In the genomic region with DNA sequence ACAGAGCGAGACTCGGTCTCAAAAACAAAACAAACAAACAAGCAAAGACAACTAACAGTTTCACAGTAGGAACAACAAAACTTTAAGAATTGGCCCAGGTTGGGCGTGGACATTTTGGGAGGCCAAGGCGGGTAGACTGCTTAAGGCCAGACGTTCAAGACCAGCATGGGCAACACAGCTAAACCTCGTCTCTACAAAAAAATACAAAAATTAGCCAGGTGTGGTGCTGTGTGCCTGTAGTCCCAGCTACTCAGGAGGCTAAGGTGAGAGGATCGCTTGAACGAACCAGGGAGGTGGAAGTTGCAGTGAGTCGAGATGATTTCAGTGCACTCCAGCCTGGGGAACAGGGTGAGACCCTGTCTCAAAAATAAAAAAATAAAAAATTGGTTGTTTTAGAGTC, we compare ENCODE assay signal across 17 cellular contexts. TPM values are rescaled to one million over a fixed set of nuclear protein-coding genes. Genes with fewer than 3 reads are reported as not detected.
A peak's percentile ranks its signal among the peaks of the same experiment; 100 is the strongest.
DNase-seq lines count a peak whose midpoint lies in the region; ATAC-seq, FAIRE-seq and TF ChIP-seq lines count a peak whose summit lies in the region.
"Had no signal": no experiment of that assay in that cellular context is flagged by ENCODE, and none has a peak within 500 bp of the region (broad histone marks: within the 10 kb centered on the region; RNA-seq: fewer than 3 reads in every experiment).

No MANE protein-coding gene starts in this region.

- TF ChIP-seq EP300 in K562 (IDR thresholded peaks at IDR 0.05; ENCODE audit: low read length), result no peak
- TF ChIP-seq EP300 in SK-N-SH (IDR thresholded peaks at IDR 0.05; ENCODE audit: borderline replicate concordance in 1 of 2, low read depth in 1 of 2, low read length in 1 of 2), result no peak

- H3K27ac ChIP-seq in CD4-positive, CD25-positive, alpha-beta regulatory T cell (ENCODE audit: insufficient read depth, low read length, poor library complexity, severe bottlenecking), result peak overlapping the region; percentile 3
- H3K27ac ChIP-seq in HCT116 (ENCODE audit: low read depth, low read length) (no peak overlapping the region), K562 (ENCODE audit: extremely low read depth, low read depth, low read length) (no peak overlapping the region), neuronal stem cell (replicated peaks; ENCODE audit: low read length) (no peak overlapping the region), SK-N-SH (ENCODE audit: low read depth in 2 of 2, low read length in 1 of 2) (no peak overlapping the region)
- H3K27ac ChIP-seq: uterus had no signal

- H4K91ac ChIP-seq in neuronal stem cell (ENCODE audit: low read depth, low read length, poor library complexity), result no peak overlapping the region

- no peak overlapping the region for H2BK5ac ChIP-seq in neuronal stem cell (ENCODE audit: low read length)

- H3K36me3 Mint-ChIP-seq in CD4-positive, CD25-positive, alpha-beta regulatory T cell, result peaks cover 24% of the 10 kb centered on the region
- no peaks in the 10 kb centered on the region for H3K36me3 Mint-ChIP-seq in mesothelial cell of epicardium

- peaks cover 79% of the 10 kb centered on the region for H3K79me2 ChIP-seq in HCT116 (ENCODE audit: insufficient read depth, low read length)
- peaks cover 39% of the 10 kb centered on the region for H3K79me2 ChIP-seq in K562 (ENCODE audit: control insufficient read depth, insufficient read depth, low read length)
- peaks cover 76% of the 10 kb centered on the region for H3K79me2 ChIP-seq in SK-N-SH (ENCODE audit: insufficient read depth)

- in situ Hi-C loops in K562 (cut with MboI), result no loop called here

- RAD21 ChIA-PET in HCT116 (lab: Charles Lee; ENCODE audit: low non-redundant PET in 1 of 2, low total read pairs in 2 of 2, uncharacterized antibody in 2 of 2, unreplicated experiment in 2 of 2), result no interaction called here

- H3K9me2 ChIP-seq in HCT116 (ENCODE audit: insufficient read depth), result no peaks in the 10 kb centered on the region
- no peaks in the 10 kb centered on the region for H3K9me2 ChIP-seq in SK-N-SH

- no peak overlapping the region for H2AK5ac ChIP-seq in neuronal stem cell (ENCODE audit: low read depth, low read length)

- BruUV-seq in HCT116 (replicated peaks; lab: Mats Ljungman, UMichigan) (no TSS peak), K562 (replicated peaks; lab: Mats Ljungman, UMichigan) (no TSS peak)

- H3K27me3 ChIP-seq in CD4-positive, CD25-positive, alpha-beta regulatory T cell (ENCODE audit: control insufficient read depth, insufficient read depth, low read length), result no peaks in the 10 kb centered on the region
- H3K27me3 ChIP-seq in HCT116 (ENCODE audit: insufficient read depth, low read length) (no peaks in the 10 kb centered on the region), K562 (ENCODE audit: control insufficient read depth in 2 of 2, insufficient read depth in 2 of 2, low read length in 2 of 2) (no peaks in the 10 kb centered on the region), neuronal stem cell (ENCODE audit: control insufficient read depth in 3 of 3, insufficient read depth in 3 of 3, low read depth in 1 of 3, low read length in 3 of 3) (no peaks in the 10 kb centered on the region), SK-N-SH (ENCODE audit: insufficient read depth) (no peaks in the 10 kb centered on the region)
- H3K27me3 ChIP-seq: uterus had no signal

- H2BK15ac ChIP-seq in neuronal stem cell (ENCODE audit: low read length), result no peak overlapping the region

- FAIRE-seq in K562 (lab: Jason Lieb, UNC), result no peak

- H2BK12ac ChIP-seq in neuronal stem cell (ENCODE audit: low read length), result no peak overlapping the region

- TF ChIP-seq RAD21 in HCT116 (IDR thresholded peaks at IDR 0.05; ENCODE audit: low read depth) (no peak), K562 (CRISPR knock-in tag; conservative IDR thresholded peaks at IDR 0.05 in 1 of 2, IDR thresholded peaks at IDR 0.05 in 1 of 2) (no peak), SK-N-SH (IDR thresholded peaks at IDR 0.05; ENCODE audit: low read length) (no peak)

- no peak overlapping the region for H3K4me3 Mint-ChIP-seq in CD4-positive, CD25-positive, alpha-beta regulatory T cell
- no peak overlapping the region for H3K4me3 Mint-ChIP-seq in mesothelial cell of epicardium
- H3K4me3 Mint-ChIP-seq: activated CD4-positive, alpha-beta T cell treated with anti-CD3 and anti-CD28 coated beads, Interleukin-2, amount 10 ng/mL, durations not matched to agents 24 days and 14 days had no signal

- H3K14ac ChIP-seq in neuronal stem cell (ENCODE audit: low read length), result no peak overlapping the region

- H4K20me1 ChIP-seq in HCT116 (ENCODE audit: insufficient read depth), result no peaks in the 10 kb centered on the region; the same call in 1 of the 2 replicates
- peaks cover 3% of the 10 kb centered on the region; the same call in 1 of the 2 replicates for H4K20me1 ChIP-seq in K562 (replicated peaks; ENCODE audit: control insufficient read depth, insufficient read depth, low read length)
- H4K20me1 ChIP-seq in SK-N-SH (ENCODE audit: insufficient read depth), result peaks cover 22% of the 10 kb centered on the region

- no peak for TF ChIP-seq POLR2A in HCT116 (IDR thresholded peaks at IDR 0.05; ENCODE audit: borderline replicate concordance, extremely low read depth, insufficient read depth, insufficient read length)
- no peak for TF ChIP-seq POLR2A in K562 (conservative IDR thresholded peaks at IDR 0.05)

- no peak overlapping the region for H3K4me3 ChIP-seq in CD4-positive, CD25-positive, alpha-beta regulatory T cell (ENCODE audit: low read depth, low read length)
- H3K4me3 ChIP-seq in HCT116 (replicated peaks in 1 of 2; ENCODE audit: low read depth in 1 of 2, low read length in 2 of 2) (no peak overlapping the region), K562 (no peak overlapping the region), neuronal stem cell (ENCODE audit: low read length in 2 of 2) (no peak overlapping the region), SK-N-SH (ENCODE audit: low read depth in 2 of 2, low read length in 1 of 2) (no peak overlapping the region)
- H3K4me3 ChIP-seq: SK-N-MC, uterus had no signal

- intact Hi-C loops in HCT116 (cut with micrococcal nuclease) (loop anchor here (1.0 to 2.0 kb wide), 3 partner anchors 142 to 269 kb away; no protein-coding TSS in a partner anchor), K562 (cut with micrococcal nuclease) (loop anchor here (1.0 to 10.0 kb wide), 4 partner anchors 141 to 693 kb away; no protein-coding TSS in a partner anchor)

- peaks cover 28% of the 10 kb centered on the region for H3K4me1 ChIP-seq in CD4-positive, CD25-positive, alpha-beta regulatory T cell (ENCODE audit: control insufficient read depth, insufficient read depth, low read length, poor library complexity, severe bottlenecking)
- H3K4me1 ChIP-seq in HCT116 (ENCODE audit: control insufficient read depth in 1 of 2, insufficient read depth in 2 of 2, low read length in 2 of 2) (no peaks in the 10 kb centered on the region), K562 (replicated peaks in 1 of 2; ENCODE audit: control insufficient read depth in 2 of 2, insufficient read depth in 2 of 2, low read length in 2 of 2) (no peaks in the 10 kb centered on the region; a peak in 1 of 5 replicates), neuronal stem cell (ENCODE audit: control insufficient read depth in 2 of 2, insufficient read depth in 1 of 2, low read depth in 1 of 2, low read length in 2 of 2) (no peaks in the 10 kb centered on the region), SK-N-SH (ENCODE audit: control insufficient read depth in 1 of 2, insufficient read depth in 2 of 2, low read depth in 1 of 2, low read length in 1 of 2) (no peaks in the 10 kb centered on the region)

- H2AFZ ChIP-seq in HCT116 (ENCODE audit: low read depth, low read length, poor library complexity, severe bottlenecking) (no peak overlapping the region), K562 (ENCODE audit: low read depth, low read length) (no peak overlapping the region), neuronal stem cell (ENCODE audit: low read length) (no peak overlapping the region), SK-N-SH (ENCODE audit: low read depth) (no peak overlapping the region)

- H3K79me1 ChIP-seq in neuronal stem cell (ENCODE audit: low read depth, low read length), result no peaks in the 10 kb centered on the region

- H3K36me3 ChIP-seq in CD4-positive, CD25-positive, alpha-beta regulatory T cell (ENCODE audit: control insufficient read depth, insufficient read depth, low read length), result peaks cover 48% of the 10 kb centered on the region
- H3K36me3 ChIP-seq in HCT116 (ENCODE audit: control insufficient read depth in 1 of 2, insufficient read depth in 2 of 2, low read length in 2 of 2) (peaks cover 0 to 14% of the 10 kb centered on the region in 2 experiments; a peak in 3 of 4 replicates), K562 (ENCODE audit: control insufficient read depth, insufficient read depth, low read length) (peaks cover 40% of the 10 kb centered on the region; the same call in 2 of the 3 replicates), neuronal stem cell (replicated peaks in 1 of 2; ENCODE audit: control insufficient read depth in 2 of 2, insufficient read depth in 2 of 2, low read length in 2 of 2) (peaks cover 0 to 40% of the 10 kb centered on the region in 2 donors), SK-N-SH (replicated peaks in 1 of 2; ENCODE audit: control insufficient read depth in 1 of 2, insufficient read depth in 2 of 2, low read length in 1 of 2) (peaks cover 20 to 30% of the 10 kb centered on the region in 2 experiments)
- H3K36me3 ChIP-seq: uterus had no signal

- H3K9me3 Mint-ChIP-seq in CD4-positive, CD25-positive, alpha-beta regulatory T cell, result no peaks in the 10 kb centered on the region
- no peaks in the 10 kb centered on the region for H3K9me3 Mint-ChIP-seq in mesothelial cell of epicardium
- H3K9me3 Mint-ChIP-seq: activated CD4-positive, alpha-beta T cell treated with anti-CD3 and anti-CD28 coated beads, Interleukin-2, amount 10 ng/mL, durations not matched to agents 24 days and 14 days had no signal

- no peak overlapping the region for H3K18ac ChIP-seq in neuronal stem cell (ENCODE audit: low read length)

- CTCF ChIA-PET in HCT116 (lab: Charles Lee) (interaction anchor here (1.0 to 2.6 kb wide), 3 partner anchors 10 to 142 kb away, joined by 3 to 13 read pairs (median 9); partner anchors contain the start of gene GTF2B), K562 (lab: Yijun Ruan, JAX; ENCODE audit: low intra/inter-chr PET ratio) (interaction anchor here (0.7 to 1.7 kb wide), 3 partner anchors 78 to 223 kb away, joined by 3 to 10 read pairs (median 3); no protein-coding TSS in a partner anchor), SK-N-SH (lab: Yijun Ruan, JAX) (interaction anchor here (1.0 to 5.9 kb wide), 14 partner anchors 10 to 239 kb away, joined by 3 to 102 read pairs (median 5); partner anchors contain the start of gene PKN2)

- no peak overlapping the region for H3K9ac ChIP-seq in HCT116 (ENCODE audit: low read length)
- no peak overlapping the region for H3K9ac ChIP-seq in K562 (ENCODE audit: insufficient read depth in 1 of 2, low read depth in 2 of 2, low read length in 2 of 2)
- H3K9ac ChIP-seq in neuronal stem cell (ENCODE audit: low read depth, low read length, poor library complexity), result no peak overlapping the region
- H3K9ac ChIP-seq in SK-N-SH, result no peak overlapping the region

- no peak overlapping the region for H3K4ac ChIP-seq in neuronal stem cell (ENCODE audit: low read length)

- peak overlapping the region in 2 of 3 donors; percentile 49 to 67 for H3K27ac Mint-ChIP-seq in CD4-positive, CD25-positive, alpha-beta regulatory T cell
- peak overlapping the region; percentile 75 for H3K27ac Mint-ChIP-seq in mesothelial cell of epicardium
- H3K27ac Mint-ChIP-seq: activated CD4-positive, alpha-beta T cell treated with anti-CD3 and anti-CD28 coated beads, Interleukin-2, amount 10 ng/mL, durations not matched to agents 24 days and 14 days had no signal

- peaks cover 12% of the 10 kb centered on the region for H3F3A ChIP-seq in SK-N-SH (replicated peaks; ENCODE audit: insufficient read depth)

- H3K23ac ChIP-seq in neuronal stem cell (ENCODE audit: low read depth, low read length, poor library complexity), result no peak overlapping the region

- H3K4me2 ChIP-seq in HCT116 (ENCODE audit: low read length) (no peak overlapping the region), K562 (ENCODE audit: insufficient read depth, low read length) (no peak overlapping the region), neuronal stem cell (ENCODE audit: insufficient read depth, low read length, poor library complexity, severe bottlenecking) (no peak overlapping the region), SK-N-SH (no peak overlapping the region)

- H3K9me1 ChIP-seq in K562 (ENCODE audit: control insufficient read depth, insufficient read depth, low read length), result no peaks in the 10 kb centered on the region

- WGBS in K562 (ENCODE audit: insufficient coverage, low coverage, missing lambda C conversion rate), result 73% methylated on average over 9 of the region's 9 CpGs
- no CpG with 5 or more reads among the region's 9 CpGs for WGBS in neuronal stem cell (ENCODE audit: extremely low coverage in 2 of 2, insufficient read length in 2 of 2, insufficient replicate concordance in 1 of 2), 2 donors
- 84% methylated on average over 9 of the region's 9 CpGs for WGBS in SK-N-SH (ENCODE audit: low lambda C conversion rate)

- H4K8ac ChIP-seq in neuronal stem cell (ENCODE audit: low read depth, low read length), result no peak overlapping the region

- H3K9me3 ChIP-seq in CD4-positive, CD25-positive, alpha-beta regulatory T cell (ENCODE audit: control insufficient read depth in 2 of 2, low read length in 2 of 2), result no peaks in the 10 kb centered on the region
- H3K9me3 ChIP-seq in HCT116 (ENCODE audit: control insufficient read depth in 1 of 2, insufficient read depth in 1 of 2, low read depth in 1 of 2, low read length in 2 of 2) (no peaks in the 10 kb centered on the region), K562 (replicated peaks; ENCODE audit: control insufficient read depth, insufficient read depth, low read depth, low read length) (no peaks in the 10 kb centered on the region), neuronal stem cell (replicated peaks in 1 of 2; ENCODE audit: control insufficient read depth in 2 of 2, insufficient read depth in 1 of 2, low read depth in 1 of 2, low read length in 2 of 2) (no peaks in the 10 kb centered on the region), SK-N-SH (no peaks in the 10 kb centered on the region)
- H3K9me3 ChIP-seq: uterus had no signal

- ATAC-seq in CD4-positive, CD25-positive, alpha-beta regulatory T cell (ENCODE audit: low read depth in 2 of 2), result no peak
- ATAC-seq in HCT116 (peak; percentile 66), K562 (peak; percentile 49)

- peaks cover 34 to 74% (median 43%) of the 10 kb centered on the region in 4 donors for H3K4me1 Mint-ChIP-seq in CD4-positive, CD25-positive, alpha-beta regulatory T cell
- peaks cover 8% of the 10 kb centered on the region for H3K4me1 Mint-ChIP-seq in mesothelial cell of epicardium

- H2BK120ac ChIP-seq in neuronal stem cell (ENCODE audit: low read depth, low read length), result no peak overlapping the region

- no peaks in the 10 kb centered on the region for H3K27me3 Mint-ChIP-seq in CD4-positive, CD25-positive, alpha-beta regulatory T cell
- H3K27me3 Mint-ChIP-seq in mesothelial cell of epicardium (ENCODE audit: low read depth), result no peaks in the 10 kb centered on the region
- H3K27me3 Mint-ChIP-seq: activated CD4-positive, alpha-beta T cell treated with anti-CD3 and anti-CD28 coated beads, Interleukin-2, amount 10 ng/mL, durations not matched to agents 24 days and 14 days had no signal

- TF ChIP-seq CTCF in HCT116 (IDR thresholded peaks at IDR 0.05 in 2 of 3, conservative IDR thresholded peaks at IDR 0.05 in 1 of 3; ENCODE audit: borderline replicate concordance in 1 of 3, insufficient read depth in 1 of 3, low read depth in 2 of 3, low read length in 2 of 3) (no peak), K562 (IDR thresholded peaks at IDR 0.05 in 2 of 3, conservative IDR thresholded peaks at IDR 0.05 in 1 of 3; ENCODE audit: insufficient read depth in 2 of 3, low read depth in 1 of 3, low read length in 3 of 3) (no peak), mesothelial cell of epicardium (IDR thresholded peaks at IDR 0.05; ENCODE audit: unreplicated experiment) (no peak), SK-N-SH (IDR thresholded peaks at IDR 0.05) (no peak)

- POLR2A ChIA-PET in HCT116 (lab: Charles Lee) (interaction anchor here (0.9 to 1.8 kb wide), 3 partner anchors 11 to 14 kb away, joined by 3 to 7 read pairs (median 3); no protein-coding TSS in a partner anchor), K562 (lab: Yijun Ruan, JAX) (interaction anchor here (0.7 to 2.1 kb wide), 3 partner anchors 13 to 86 kb away, joined by 3 to 10 read pairs (median 5); no protein-coding TSS in a partner anchor), SK-N-SH (lab: Yijun Ruan, JAX) (no interaction called here)

- DNase-seq in CD4-positive, CD25-positive, alpha-beta regulatory T cell, result no peak
- DNase-seq in HCT116 (ENCODE audit: low read depth, low spot score), result no peak
- DNase-seq in K562 (ENCODE audit: extremely low read depth in 1 of 4, low spot score in 3 of 4), result no peak
- DNase-seq in mesothelial cell of epicardium (ENCODE audit: low spot score in 2 of 2, unreplicated experiment in 2 of 2), result no peak
- no peak for DNase-seq in neuronal stem cell (ENCODE audit: low spot score)
- DNase-seq in NCI-H1092 (lab: John Stamatoyannopoulos, UW), result no peak
- no peak for DNase-seq in NCI-H526 treated with DMSO at 0.1 percent for 48 hours (lab: John Stamatoyannopoulos, UW)
- no peak for DNase-seq in SK-N-SH
- DNase-seq: activated CD4-positive, alpha-beta T cell treated with anti-CD3 and anti-CD28 coated beads, Interleukin-2, amount 10 ng/mL, durations not matched to agents 24 days and 14 days; activated CD8-positive, alpha-beta memory T cell treated with anti-CD3 and anti-CD28 coated beads, Interleukin-2, amount 50 U/mL, for 48 hours; activated naive CD4-positive, alpha-beta T cell; Calu3; NCI-H774; occipital lobe; stimulated activated CD4-positive, alpha-beta T cell treated with anti-CD3 and anti-CD28 coated beads, Interleukin-2, amount 100 ng/mL, for 24 hours; uterus had no signal

RNA-seq across cellular contexts. Expression of gene GTF2B, which starts 13.5 kb away (rescaled TPM):
- total RNA-seq in CD4-positive, CD25-positive, alpha-beta regulatory T cell, result 73.6 TPM
- 10 to 100 TPM; 66.0 to 89.4 (median 76.0) TPM for polyA plus RNA-seq in CD4-positive, CD25-positive, alpha-beta regulatory T cell
- total RNA-seq in HCT116 (2021; ENCODE audit: unreplicated experiment), result 31.8 TPM
- 21.2 and 27.9 TPM in 2 replicates for polyA plus RNA-seq in HCT116 (2012)
- total RNA-seq in K562 (2011; cell fraction: chromatin; rRNA removed; ENCODE audit: low replicate concordance), result 16.0 and 22.7 TPM in 2 replicates
- 12.8 and 13.5 TPM in 2 replicates for total RNA-seq in K562 (2011; cell fraction: nucleolus; rRNA removed)
- 19.7 and 20.3 TPM in 2 replicates for total RNA-seq in K562 (2011; cell fraction: nucleoplasm; rRNA removed)
- 41.9 and 43.8 TPM in 2 replicates for total RNA-seq in K562 (2014; rRNA removed)
- 68.6 and 80.2 TPM in 2 replicates for total RNA-seq in K562 (2014; rRNA removed; fragmentation: Illumina TruSeq; extraction: Trizol)
- 62.8 and 66.0 TPM in 2 replicates for total RNA-seq in K562 (2015; rRNA removed; fragmentation: Illumina TruSeq; extraction: Trizol)
- 34.5 and 35.3 TPM in 2 replicates for total RNA-seq in K562 (2021)
- polyA plus RNA-seq in K562 (2011; rRNA removed), result 49.7 and 67.3 TPM in 2 replicates
- 19.0 and 37.1 TPM in 2 replicates for polyA plus RNA-seq in K562 (2011; cell fraction: cytosol; rRNA removed)
- polyA plus RNA-seq in K562 (2011; cell fraction: nucleus; rRNA removed), result 11.8 and 18.3 TPM in 2 replicates
- polyA plus RNA-seq in K562 (2012), result 29.3 and 39.5 TPM in 2 replicates
- polyA plus RNA-seq in K562 (2014; fragmentation: Illumina TruSeq; extraction: Trizol), result 63.5 and 64.5 TPM in 2 replicates
- 100 to 1,000 TPM in 1 of 2 experiments, 10 to 100 TPM in 1; 94.1 to 113 TPM for polyA plus RNA-seq in K562 (2014; fragmentation: Nextera tagmentation; extraction: Ambion mirVana)
- 59.0 and 60.7 TPM in 2 replicates for polyA plus RNA-seq in K562 (2014; rRNA removed)
- polyA minus RNA-seq in K562 (2011; rRNA and poly(A)+ RNA removed), result 60.3 and 65.6 TPM in 2 replicates
- 14.8 and 18.2 TPM in 2 replicates for polyA minus RNA-seq in K562 (2011; cell fraction: cytosol; rRNA and poly(A)+ RNA removed)
- polyA minus RNA-seq in K562 (2011; cell fraction: nucleus; rRNA and poly(A)+ RNA removed), result 8.3 and 14.3 TPM in 2 replicates
- 20.8 to 24.4 TPM (median 21.7 TPM) in 3 replicates for total RNA-seq in mesothelial cell of epicardium
- polyA plus RNA-seq in neuronal stem cell (2013, experiment 1 of 2), result 25.1 TPM
- 25.7 TPM for polyA plus RNA-seq in neuronal stem cell (2013, experiment 2 of 2)
- 26.0 and 35.6 TPM in 2 replicates for polyA plus RNA-seq in SK-N-SH (2012; rRNA removed)
- polyA plus RNA-seq in SK-N-SH (2012; cell fraction: cytosol; rRNA removed), result 38.3 and 44.8 TPM in 2 replicates
- polyA plus RNA-seq in SK-N-SH (2012; cell fraction: nucleus; rRNA removed), result 10.1 and 25.7 TPM in 2 replicates

Comparison
In these comparisons a context has a peak if more than half of its experiments do, and no peak if none do; other contexts are left out.
1. ATAC-seq: peak in HCT116 (single experiment) and K562 (single experiment); none in CD4-positive, CD25-positive, alpha-beta regulatory T cell (0 of 2).